Comparison of ENCODE assay signal across 1 cellular context in the genomic region with DNA sequence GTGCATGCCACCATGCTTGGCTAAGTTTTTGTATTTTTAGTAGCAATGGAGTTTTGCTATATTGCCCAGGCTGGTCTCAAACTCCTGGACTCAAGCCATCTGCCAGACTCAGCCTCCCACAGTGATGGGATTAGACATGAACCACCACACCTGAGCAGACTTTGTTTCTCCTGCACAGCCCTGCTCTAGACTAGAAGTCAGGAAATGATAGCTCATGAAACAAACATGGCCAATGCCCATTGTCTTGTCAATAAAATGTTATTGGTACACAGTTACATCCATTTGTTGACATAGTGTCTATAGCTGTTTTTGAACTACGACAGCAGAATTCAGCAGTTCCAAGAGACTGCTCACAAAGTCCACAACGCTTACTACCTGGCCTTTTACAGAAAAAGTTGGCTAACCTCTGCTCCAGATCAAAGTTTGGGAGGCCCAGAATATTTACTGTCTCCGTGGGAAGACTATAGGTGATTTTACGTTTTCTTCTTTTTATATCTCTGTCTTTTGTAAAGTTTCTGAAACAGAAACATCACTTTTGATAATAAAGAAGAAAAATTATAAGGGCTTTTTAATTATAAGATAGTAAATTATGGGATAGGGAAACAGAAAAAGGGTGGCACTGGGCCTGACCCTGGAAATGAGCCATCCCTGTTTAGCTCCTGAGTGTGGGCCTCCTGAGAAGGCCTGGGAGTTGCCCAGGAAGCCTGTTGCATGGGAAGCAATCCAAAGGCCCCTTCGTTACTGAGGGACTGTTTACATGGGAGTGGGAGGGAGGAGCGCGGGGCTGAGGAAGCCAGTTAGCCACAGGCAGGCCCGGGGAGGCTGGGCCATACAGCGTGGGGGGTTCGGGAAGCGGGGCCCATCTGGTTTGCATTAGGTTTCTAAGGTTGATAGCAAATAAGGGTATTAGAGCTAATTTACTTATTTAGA.
TF ChIP-seq lines count a peak whose summit lies in the region.

No MANE protein-coding gene starts in this region.

TF ChIP-seq in HepG2, 621 proteins besides CTCF, POLR2A, EP300 and RAD21 (continued from another document and continues in another):
- TF ChIP-seq, protein P1, sequence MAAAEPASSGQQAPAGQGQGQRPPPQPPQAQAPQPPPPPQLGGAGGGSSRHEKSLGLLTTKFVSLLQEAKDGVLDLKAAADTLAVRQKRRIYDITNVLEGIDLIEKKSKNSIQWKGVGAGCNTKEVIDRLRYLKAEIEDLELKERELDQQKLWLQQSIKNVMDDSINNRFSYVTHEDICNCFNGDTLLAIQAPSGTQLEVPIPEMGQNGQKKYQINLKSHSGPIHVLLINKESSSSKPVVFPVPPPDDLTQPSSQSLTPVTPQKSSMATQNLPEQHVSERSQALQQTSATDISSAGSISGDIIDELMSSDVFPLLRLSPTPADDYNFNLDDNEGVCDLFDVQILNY (CRISPR knock-in tag; conservative IDR thresholded peaks at IDR 0.05), result no peak
- no peak for TF ChIP-seq ZNF557 (CRISPR knock-in tag; IDR thresholded peaks at IDR 0.05)
- TF ChIP-seq MIXL1 (CRISPR knock-in tag; IDR thresholded peaks at IDR 0.05), result peak; percentile 66; the same call in 1 of the 2 replicates
- TF ChIP-seq RFX1 (IDR thresholded peaks at IDR 0.05), result no peak
- no peak for TF ChIP-seq ZNF335 (CRISPR knock-in tag; IDR thresholded peaks at IDR 0.05)
- TF ChIP-seq ZKSCAN5 (CRISPR knock-in tag; IDR thresholded peaks at IDR 0.05), result no peak
- peak; percentile 63 for TF ChIP-seq HDAC1 (CRISPR knock-in tag; IDR thresholded peaks at IDR 0.05)
- TF ChIP-seq, protein P2, sequence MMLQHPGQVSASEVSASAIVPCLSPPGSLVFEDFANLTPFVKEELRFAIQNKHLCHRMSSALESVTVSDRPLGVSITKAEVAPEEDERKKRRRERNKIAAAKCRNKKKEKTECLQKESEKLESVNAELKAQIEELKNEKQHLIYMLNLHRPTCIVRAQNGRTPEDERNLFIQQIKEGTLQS (CRISPR knock-in tag; IDR thresholded peaks at IDR 0.05), result no peak
- no peak for TF ChIP-seq NR1H2 (CRISPR knock-in tag; IDR thresholded peaks at IDR 0.05; ENCODE audit: borderline replicate concordance, low read depth)
- no peak for TF ChIP-seq KMT2B (CRISPR knock-in tag; IDR thresholded peaks at IDR 0.05)
- TF ChIP-seq, protein P3, sequence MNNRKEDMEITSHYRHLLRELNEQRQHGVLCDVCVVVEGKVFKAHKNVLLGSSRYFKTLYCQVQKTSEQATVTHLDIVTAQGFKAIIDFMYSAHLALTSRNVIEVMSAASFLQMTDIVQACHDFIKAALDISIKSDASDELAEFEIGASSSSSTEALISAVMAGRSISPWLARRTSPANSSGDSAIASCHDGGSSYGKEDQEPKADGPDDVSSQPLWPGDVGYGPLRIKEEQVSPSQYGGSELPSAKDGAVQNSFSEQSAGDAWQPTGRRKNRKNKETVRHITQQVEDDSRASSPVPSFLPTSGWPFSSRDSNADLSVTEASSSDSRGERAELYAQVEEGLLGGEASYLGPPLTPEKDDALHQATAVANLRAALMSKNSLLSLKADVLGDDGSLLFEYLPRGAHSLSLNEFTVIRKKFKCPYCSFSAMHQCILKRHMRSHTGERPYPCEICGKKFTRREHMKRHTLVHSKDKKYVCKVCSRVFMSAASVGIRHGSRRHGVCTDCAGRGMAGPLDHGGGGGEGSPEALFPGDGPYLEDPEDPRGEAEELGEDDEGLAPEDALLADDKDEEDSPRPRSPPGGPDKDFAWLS (CRISPR knock-in tag; IDR thresholded peaks at IDR 0.05; ENCODE audit: borderline replicate concordance), result no peak
- TF ChIP-seq, protein P4, sequence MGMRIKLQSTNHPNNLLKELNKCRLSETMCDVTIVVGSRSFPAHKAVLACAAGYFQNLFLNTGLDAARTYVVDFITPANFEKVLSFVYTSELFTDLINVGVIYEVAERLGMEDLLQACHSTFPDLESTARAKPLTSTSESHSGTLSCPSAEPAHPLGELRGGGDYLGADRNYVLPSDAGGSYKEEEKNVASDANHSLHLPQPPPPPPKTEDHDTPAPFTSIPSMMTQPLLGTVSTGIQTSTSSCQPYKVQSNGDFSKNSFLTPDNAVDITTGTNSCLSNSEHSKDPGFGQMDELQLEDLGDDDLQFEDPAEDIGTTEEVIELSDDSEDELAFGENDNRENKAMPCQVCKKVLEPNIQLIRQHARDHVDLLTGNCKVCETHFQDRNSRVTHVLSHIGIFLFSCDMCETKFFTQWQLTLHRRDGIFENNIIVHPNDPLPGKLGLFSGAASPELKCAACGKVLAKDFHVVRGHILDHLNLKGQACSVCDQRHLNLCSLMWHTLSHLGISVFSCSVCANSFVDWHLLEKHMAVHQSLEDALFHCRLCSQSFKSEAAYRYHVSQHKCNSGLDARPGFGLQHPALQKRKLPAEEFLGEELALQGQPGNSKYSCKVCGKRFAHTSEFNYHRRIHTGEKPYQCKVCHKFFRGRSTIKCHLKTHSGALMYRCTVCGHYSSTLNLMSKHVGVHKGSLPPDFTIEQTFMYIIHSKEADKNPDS (CRISPR knock-in tag; IDR thresholded peaks at IDR 0.05), result no peak
- no peak for TF ChIP-seq ZNF329 (CRISPR knock-in tag; IDR thresholded peaks at IDR 0.05; ENCODE audit: low read depth)
- no peak for TF ChIP-seq ZNF547 (CRISPR knock-in tag; IDR thresholded peaks at IDR 0.05)
- TF ChIP-seq XRCC5 (optimal IDR thresholded peaks at IDR 0.05; ENCODE audit: low read length), result no peak
- TF ChIP-seq NR2C2 (CRISPR knock-in tag; IDR thresholded peaks at IDR 0.05; ENCODE audit: borderline replicate concordance), result peak; percentile 26; the same call in 1 of the 2 replicates
- peak; percentile 93 for TF ChIP-seq SOX5 (CRISPR knock-in tag; IDR thresholded peaks at IDR 0.05; ENCODE audit: borderline replicate concordance)
- TF ChIP-seq, protein P5, sequence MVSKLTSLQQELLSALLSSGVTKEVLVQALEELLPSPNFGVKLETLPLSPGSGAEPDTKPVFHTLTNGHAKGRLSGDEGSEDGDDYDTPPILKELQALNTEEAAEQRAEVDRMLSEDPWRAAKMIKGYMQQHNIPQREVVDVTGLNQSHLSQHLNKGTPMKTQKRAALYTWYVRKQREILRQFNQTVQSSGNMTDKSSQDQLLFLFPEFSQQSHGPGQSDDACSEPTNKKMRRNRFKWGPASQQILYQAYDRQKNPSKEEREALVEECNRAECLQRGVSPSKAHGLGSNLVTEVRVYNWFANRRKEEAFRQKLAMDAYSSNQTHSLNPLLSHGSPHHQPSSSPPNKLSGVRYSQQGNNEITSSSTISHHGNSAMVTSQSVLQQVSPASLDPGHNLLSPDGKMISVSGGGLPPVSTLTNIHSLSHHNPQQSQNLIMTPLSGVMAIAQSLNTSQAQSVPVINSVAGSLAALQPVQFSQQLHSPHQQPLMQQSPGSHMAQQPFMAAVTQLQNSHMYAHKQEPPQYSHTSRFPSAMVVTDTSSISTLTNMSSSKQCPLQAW (CRISPR knock-in tag; IDR thresholded peaks at IDR 0.05), result peak; percentile 28; the same call in 1 of the 2 replicates
- peak; percentile 75; the same call in 1 of the 2 replicates for TF ChIP-seq ZNF605 (CRISPR knock-in tag; IDR thresholded peaks at IDR 0.05)
- no peak for TF ChIP-seq HOXA5 (CRISPR knock-in tag; IDR thresholded peaks at IDR 0.05)
- peak; percentile 87 for TF ChIP-seq KDM6A (CRISPR knock-in tag; IDR thresholded peaks at IDR 0.05; ENCODE audit: low read depth)
- no peak for TF ChIP-seq KLF12 (CRISPR knock-in tag; IDR thresholded peaks at IDR 0.05; ENCODE audit: borderline replicate concordance)
- no peak for TF ChIP-seq SUZ12 (IDR thresholded peaks at IDR 0.05; ENCODE audit: low read depth, low read length)
- TF ChIP-seq, protein P6, sequence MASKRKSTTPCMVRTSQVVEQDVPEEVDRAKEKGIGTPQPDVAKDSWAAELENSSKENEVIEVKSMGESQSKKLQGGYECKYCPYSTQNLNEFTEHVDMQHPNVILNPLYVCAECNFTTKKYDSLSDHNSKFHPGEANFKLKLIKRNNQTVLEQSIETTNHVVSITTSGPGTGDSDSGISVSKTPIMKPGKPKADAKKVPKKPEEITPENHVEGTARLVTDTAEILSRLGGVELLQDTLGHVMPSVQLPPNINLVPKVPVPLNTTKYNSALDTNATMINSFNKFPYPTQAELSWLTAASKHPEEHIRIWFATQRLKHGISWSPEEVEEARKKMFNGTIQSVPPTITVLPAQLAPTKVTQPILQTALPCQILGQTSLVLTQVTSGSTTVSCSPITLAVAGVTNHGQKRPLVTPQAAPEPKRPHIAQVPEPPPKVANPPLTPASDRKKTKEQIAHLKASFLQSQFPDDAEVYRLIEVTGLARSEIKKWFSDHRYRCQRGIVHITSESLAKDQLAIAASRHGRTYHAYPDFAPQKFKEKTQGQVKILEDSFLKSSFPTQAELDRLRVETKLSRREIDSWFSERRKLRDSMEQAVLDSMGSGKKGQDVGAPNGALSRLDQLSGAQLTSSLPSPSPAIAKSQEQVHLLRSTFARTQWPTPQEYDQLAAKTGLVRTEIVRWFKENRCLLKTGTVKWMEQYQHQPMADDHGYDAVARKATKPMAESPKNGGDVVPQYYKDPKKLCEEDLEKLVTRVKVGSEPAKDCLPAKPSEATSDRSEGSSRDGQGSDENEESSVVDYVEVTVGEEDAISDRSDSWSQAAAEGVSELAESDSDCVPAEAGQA (IDR thresholded peaks at IDR 0.05; ENCODE audit: low read depth), result no peak
- TF ChIP-seq, protein P6 (CRISPR knock-in tag; IDR thresholded peaks at IDR 0.05; ENCODE audit: borderline replicate concordance), result no peak
- TF ChIP-seq ASH2L (IDR thresholded peaks at IDR 0.05; ENCODE audit: insufficient read length, low read depth, low read length), result peak; percentile 93
- no peak for TF ChIP-seq ZNF703 (CRISPR knock-in tag; IDR thresholded peaks at IDR 0.05; ENCODE audit: borderline replicate concordance)
- TF ChIP-seq, protein P7, sequence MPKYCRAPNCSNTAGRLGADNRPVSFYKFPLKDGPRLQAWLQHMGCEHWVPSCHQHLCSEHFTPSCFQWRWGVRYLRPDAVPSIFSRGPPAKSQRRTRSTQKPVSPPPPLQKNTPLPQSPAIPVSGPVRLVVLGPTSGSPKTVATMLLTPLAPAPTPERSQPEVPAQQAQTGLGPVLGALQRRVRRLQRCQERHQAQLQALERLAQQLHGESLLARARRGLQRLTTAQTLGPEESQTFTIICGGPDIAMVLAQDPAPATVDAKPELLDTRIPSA (CRISPR knock-in tag; IDR thresholded peaks at IDR 0.05; ENCODE audit: borderline replicate concordance), result no peak
- TF ChIP-seq SKI (IDR thresholded peaks at IDR 0.05; ENCODE audit: partially characterized antibody), result no peak
- TF ChIP-seq ZNF672 (CRISPR knock-in tag; IDR thresholded peaks at IDR 0.05), result no peak
- TF ChIP-seq ZNF709 (CRISPR knock-in tag; IDR thresholded peaks at IDR 0.05), result no peak
- TF ChIP-seq ZNF232 (CRISPR knock-in tag; IDR thresholded peaks at IDR 0.05; ENCODE audit: borderline replicate concordance), result 0 out of 2 replicates have a peak, but pooled peaks have one; percentile 27
- TF ChIP-seq, protein P8, sequence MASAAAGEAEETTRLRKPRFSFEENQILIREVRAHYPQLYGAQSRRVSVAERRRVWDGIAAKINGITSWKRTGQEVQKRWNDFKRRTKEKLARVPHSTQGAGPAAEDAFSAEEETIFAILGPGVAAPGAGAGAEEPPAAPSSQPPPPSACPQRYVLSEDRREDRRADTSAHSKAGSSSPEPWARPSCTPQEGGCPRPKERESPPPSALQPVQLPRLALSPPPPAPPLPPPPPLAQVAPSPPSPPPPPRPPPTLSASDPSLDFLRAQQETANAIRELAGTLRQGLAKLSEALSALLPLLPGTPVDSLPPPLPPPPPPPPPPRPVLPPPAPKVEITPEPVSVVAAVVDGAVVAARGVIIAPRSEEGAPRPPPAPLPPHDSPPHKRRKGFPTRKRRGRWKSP (CRISPR knock-in tag; IDR thresholded peaks at IDR 0.05), result no peak
- TF ChIP-seq, protein P9, sequence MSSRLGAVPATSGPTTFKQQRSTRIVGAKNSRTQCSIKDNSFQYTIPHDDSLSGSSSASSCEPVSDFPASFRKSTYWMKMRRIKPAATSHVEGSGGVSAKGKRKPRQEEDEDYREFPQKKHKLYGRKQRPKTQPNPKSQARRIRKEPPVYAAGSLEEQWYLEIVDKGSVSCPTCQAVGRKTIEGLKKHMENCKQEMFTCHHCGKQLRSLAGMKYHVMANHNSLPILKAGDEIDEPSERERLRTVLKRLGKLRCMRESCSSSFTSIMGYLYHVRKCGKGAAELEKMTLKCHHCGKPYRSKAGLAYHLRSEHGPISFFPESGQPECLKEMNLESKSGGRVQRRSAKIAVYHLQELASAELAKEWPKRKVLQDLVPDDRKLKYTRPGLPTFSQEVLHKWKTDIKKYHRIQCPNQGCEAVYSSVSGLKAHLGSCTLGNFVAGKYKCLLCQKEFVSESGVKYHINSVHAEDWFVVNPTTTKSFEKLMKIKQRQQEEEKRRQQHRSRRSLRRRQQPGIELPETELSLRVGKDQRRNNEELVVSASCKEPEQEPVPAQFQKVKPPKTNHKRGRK (CRISPR knock-in tag; IDR thresholded peaks at IDR 0.05), result no peak
- TF ChIP-seq ZNF552 (CRISPR knock-in tag; IDR thresholded peaks at IDR 0.05; ENCODE audit: borderline replicate concordance), result no peak
- no peak for TF ChIP-seq STAG1 (CRISPR knock-in tag; IDR thresholded peaks at IDR 0.05)
- TF ChIP-seq, protein P10, sequence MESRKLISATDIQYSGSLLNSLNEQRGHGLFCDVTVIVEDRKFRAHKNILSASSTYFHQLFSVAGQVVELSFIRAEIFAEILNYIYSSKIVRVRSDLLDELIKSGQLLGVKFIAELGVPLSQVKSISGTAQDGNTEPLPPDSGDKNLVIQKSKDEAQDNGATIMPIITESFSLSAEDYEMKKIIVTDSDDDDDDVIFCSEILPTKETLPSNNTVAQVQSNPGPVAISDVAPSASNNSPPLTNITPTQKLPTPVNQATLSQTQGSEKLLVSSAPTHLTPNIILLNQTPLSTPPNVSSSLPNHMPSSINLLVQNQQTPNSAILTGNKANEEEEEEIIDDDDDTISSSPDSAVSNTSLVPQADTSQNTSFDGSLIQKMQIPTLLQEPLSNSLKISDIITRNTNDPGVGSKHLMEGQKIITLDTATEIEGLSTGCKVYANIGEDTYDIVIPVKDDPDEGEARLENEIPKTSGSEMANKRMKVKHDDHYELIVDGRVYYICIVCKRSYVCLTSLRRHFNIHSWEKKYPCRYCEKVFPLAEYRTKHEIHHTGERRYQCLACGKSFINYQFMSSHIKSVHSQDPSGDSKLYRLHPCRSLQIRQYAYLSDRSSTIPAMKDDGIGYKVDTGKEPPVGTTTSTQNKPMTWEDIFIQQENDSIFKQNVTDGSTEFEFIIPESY (CRISPR knock-in tag; IDR thresholded peaks at IDR 0.05), result no peak
- no peak for TF ChIP-seq ZNF761 (CRISPR knock-in tag; conservative IDR thresholded peaks at IDR 0.05)
- no peak for TF ChIP-seq ZNF256 (CRISPR knock-in tag; conservative IDR thresholded peaks at IDR 0.05)
- TF ChIP-seq ZNF775 (CRISPR knock-in tag; IDR thresholded peaks at IDR 0.05; ENCODE audit: borderline replicate concordance), result no peak
- TF ChIP-seq ZNF747 (CRISPR knock-in tag; IDR thresholded peaks at IDR 0.05; ENCODE audit: borderline replicate concordance), result no peak
